ENCODE assay signal across 1 cellular context in the genomic region with DNA sequence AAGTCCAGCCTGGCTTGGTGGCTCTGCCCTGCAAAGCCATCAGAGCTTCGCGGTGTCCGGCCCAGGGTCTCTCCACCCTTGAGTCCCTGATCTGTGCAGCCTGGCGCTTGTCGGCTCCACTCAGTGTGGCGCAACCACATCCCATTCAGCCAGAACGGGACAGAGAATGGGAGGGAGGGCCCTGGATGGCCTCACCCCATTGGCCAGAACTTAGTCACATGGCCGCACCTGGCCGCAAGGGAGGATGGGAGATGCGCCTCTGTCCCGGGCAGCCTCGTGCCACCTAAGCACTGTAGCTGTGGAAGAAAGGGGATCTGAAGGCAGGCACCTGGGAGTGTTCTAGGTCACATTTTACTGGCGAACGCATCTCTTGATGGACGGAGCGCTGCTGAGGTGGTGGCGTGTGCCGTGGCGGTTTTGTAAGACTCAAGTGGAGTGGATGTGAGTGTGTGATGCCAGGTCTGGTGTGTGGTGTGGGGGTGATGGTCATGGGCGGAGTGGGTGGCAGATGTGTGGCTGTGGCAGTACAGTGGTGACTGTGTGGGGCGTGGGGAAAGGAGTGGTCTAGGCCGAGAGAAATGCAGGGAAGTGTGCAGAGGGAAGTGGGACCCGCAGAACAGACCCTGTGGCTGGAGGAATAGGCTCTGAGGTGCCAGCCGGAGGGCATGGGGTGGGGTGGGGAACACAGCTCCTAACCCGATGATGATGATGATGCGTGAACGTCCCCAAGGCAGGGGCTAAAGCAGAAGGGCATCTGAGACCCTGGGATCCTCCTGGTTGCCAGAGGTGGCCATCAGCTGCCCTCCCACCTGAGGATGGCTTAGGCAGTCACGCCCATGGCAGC.
TF ChIP-seq lines count a peak whose summit lies in the region.

No MANE protein-coding gene starts in this region.

TF ChIP-seq in K562, 482 proteins besides CTCF, POLR2A, EP300 and RAD21 (continued from another document and continues in another):
- TF ChIP-seq, protein P1, sequence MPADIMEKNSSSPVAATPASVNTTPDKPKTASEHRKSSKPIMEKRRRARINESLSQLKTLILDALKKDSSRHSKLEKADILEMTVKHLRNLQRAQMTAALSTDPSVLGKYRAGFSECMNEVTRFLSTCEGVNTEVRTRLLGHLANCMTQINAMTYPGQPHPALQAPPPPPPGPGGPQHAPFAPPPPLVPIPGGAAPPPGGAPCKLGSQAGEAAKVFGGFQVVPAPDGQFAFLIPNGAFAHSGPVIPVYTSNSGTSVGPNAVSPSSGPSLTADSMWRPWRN (IDR thresholded peaks at IDR 0.05; ENCODE audit: low read depth): no peak
- TF ChIP-seq TAL1 (IDR thresholded peaks at IDR 0.05): no peak
- no peak for TF ChIP-seq PTRF (tag; IDR thresholded peaks at IDR 0.05)
- peak; percentile 10; the same call in 1 of the 2 replicates for TF ChIP-seq OTX1 (CRISPR knock-in tag; IDR thresholded peaks at IDR 0.05)
- TF ChIP-seq SNRNP70 (optimal IDR thresholded peaks at IDR 0.05; ENCODE audit: low read depth, low read length): no peak
- no peak for TF ChIP-seq ARID1B (IDR thresholded peaks at IDR 0.05)
- no peak for TF ChIP-seq HOXB6 (CRISPR knock-in tag; IDR thresholded peaks at IDR 0.05; ENCODE audit: borderline replicate concordance)
- TF ChIP-seq ZNF133 (CRISPR knock-in tag; IDR thresholded peaks at IDR 0.05): no peak
- no peak for TF ChIP-seq CBX2 (IDR thresholded peaks at IDR 0.05; ENCODE audit: insufficient read depth, low read length, poor library complexity, severe bottlenecking)
- no peak for TF ChIP-seq RBM17 (IDR thresholded peaks at IDR 0.05; ENCODE audit: borderline replicate concordance, low read depth, low read length)
- no peak for TF ChIP-seq ZFP91 (CRISPR knock-in tag; IDR thresholded peaks at IDR 0.05)
- TF ChIP-seq, protein P2, sequence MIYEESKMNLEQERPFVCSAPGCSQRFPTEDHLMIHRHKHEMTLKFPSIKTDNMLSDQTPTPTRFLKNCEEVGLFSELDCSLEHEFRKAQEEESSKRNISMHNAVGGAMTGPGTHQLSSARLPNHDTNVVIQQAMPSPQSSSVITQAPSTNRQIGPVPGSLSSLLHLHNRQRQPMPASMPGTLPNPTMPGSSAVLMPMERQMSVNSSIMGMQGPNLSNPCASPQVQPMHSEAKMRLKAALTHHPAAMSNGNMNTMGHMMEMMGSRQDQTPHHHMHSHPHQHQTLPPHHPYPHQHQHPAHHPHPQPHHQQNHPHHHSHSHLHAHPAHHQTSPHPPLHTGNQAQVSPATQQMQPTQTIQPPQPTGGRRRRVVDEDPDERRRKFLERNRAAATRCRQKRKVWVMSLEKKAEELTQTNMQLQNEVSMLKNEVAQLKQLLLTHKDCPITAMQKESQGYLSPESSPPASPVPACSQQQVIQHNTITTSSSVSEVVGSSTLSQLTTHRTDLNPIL (CRISPR knock-in tag; IDR thresholded peaks at IDR 0.05): no peak
- no peak for TF ChIP-seq YY1 (IDR thresholded peaks at IDR 0.05; ENCODE audit: borderline replicate concordance in 1 of 3, control insufficient read depth in 1 of 3, extremely low read depth in 1 of 3, insufficient read depth in 3 of 3, insufficient read length in 1 of 3, insufficient replicate concordance in 2 of 3, low read depth in 1 of 3, low read length in 2 of 3)
- no peak for TF ChIP-seq NELFE (IDR thresholded peaks at IDR 0.05; ENCODE audit: insufficient read depth, insufficient read length)
- TF ChIP-seq ZC3H8 (IDR thresholded peaks at IDR 0.05): no peak
- no peak for TF ChIP-seq HEY1 (CRISPR knock-in tag; IDR thresholded peaks at IDR 0.05; ENCODE audit: borderline replicate concordance)
- peak; percentile 24 for TF ChIP-seq FOS (IDR thresholded peaks at IDR 0.05; ENCODE audit: extremely low read depth, insufficient read length)
- no peak for TF ChIP-seq KHSRP (IDR thresholded peaks at IDR 0.05)
- TF ChIP-seq STAT6 (CRISPR knock-in tag; IDR thresholded peaks at IDR 0.05): no peak; the same call in 1 of the 2 replicates
- no peak for TF ChIP-seq ZKSCAN3 (CRISPR knock-in tag; IDR thresholded peaks at IDR 0.05)
- TF ChIP-seq REST (CRISPR knock-in tag; IDR thresholded peaks at IDR 0.05; ENCODE audit: low read depth): no peak
- no peak for TF ChIP-seq ZEB2 (IDR thresholded peaks at IDR 0.05)
- TF ChIP-seq SMARCE1 (IDR thresholded peaks at IDR 0.05): no peak
- no peak for TF ChIP-seq ETV1 (tag; conservative IDR thresholded peaks at IDR 0.05; ENCODE audit: low read depth)
- no peak for TF ChIP-seq CUX1 (CRISPR knock-in tag; IDR thresholded peaks at IDR 0.05)
- TF ChIP-seq ZNF408 (CRISPR knock-in tag; IDR thresholded peaks at IDR 0.05; ENCODE audit: low read depth): no peak
- TF ChIP-seq CEBPB (tag; IDR thresholded peaks at IDR 0.05): peak; percentile 94
- TF ChIP-seq ZNF76 (CRISPR knock-in tag; IDR thresholded peaks at IDR 0.05; ENCODE audit: borderline replicate concordance): peak; percentile 73; the same call in 1 of the 2 replicates
- TF ChIP-seq COPS2 (conservative IDR thresholded peaks at IDR 0.05): no peak
- TF ChIP-seq SRF (CRISPR knock-in tag; IDR thresholded peaks at IDR 0.05): no peak
- TF ChIP-seq IFI16 (CRISPR knock-in tag; IDR thresholded peaks at IDR 0.05): no peak
- no peak for TF ChIP-seq KDM2B (CRISPR knock-in tag; IDR thresholded peaks at IDR 0.05)
- no peak for TF ChIP-seq MAFF (IDR thresholded peaks at IDR 0.05; ENCODE audit: low read length)
- TF ChIP-seq RHOXF2B (CRISPR knock-in tag; conservative IDR thresholded peaks at IDR 0.05): 0 out of 2 replicates have a peak, but pooled peaks have one; percentile 59
- no peak for TF ChIP-seq ZNF384 (IDR thresholded peaks at IDR 0.05; ENCODE audit: low read depth, low read length)
- no peak for TF ChIP-seq C11orf30 (IDR thresholded peaks at IDR 0.05; ENCODE audit: low read depth)
- TF ChIP-seq TFAM (CRISPR knock-in tag; conservative IDR thresholded peaks at IDR 0.05): no peak
- TF ChIP-seq SMAD1 (IDR thresholded peaks at IDR 0.05; ENCODE audit: low read depth, low read length, partially characterized antibody): no peak
- TF ChIP-seq ZNF316 (IDR thresholded peaks at IDR 0.05): no peak
- no peak for TF ChIP-seq DACH1 (IDR thresholded peaks at IDR 0.05; ENCODE audit: partially characterized antibody)
- no peak for TF ChIP-seq ZBTB49 (CRISPR knock-in tag; IDR thresholded peaks at IDR 0.05; ENCODE audit: borderline replicate concordance)
- no peak for TF ChIP-seq FOXK2 (conservative IDR thresholded peaks at IDR 0.05 in 1 of 2, IDR thresholded peaks at IDR 0.05 in 1 of 2; ENCODE audit: low read depth in 2 of 2)
- peak; percentile 96 for TF ChIP-seq L3MBTL2 (IDR thresholded peaks at IDR 0.05)
- TF ChIP-seq SMARCA5 (IDR thresholded peaks at IDR 0.05): no peak
- 0 out of 2 replicates have a peak, but pooled peaks have one; percentile 15 for TF ChIP-seq NFIC (IDR thresholded peaks at IDR 0.05)
- TF ChIP-seq TARDBP (IDR thresholded peaks at IDR 0.05): no peak
